In the genomic region with DNA sequence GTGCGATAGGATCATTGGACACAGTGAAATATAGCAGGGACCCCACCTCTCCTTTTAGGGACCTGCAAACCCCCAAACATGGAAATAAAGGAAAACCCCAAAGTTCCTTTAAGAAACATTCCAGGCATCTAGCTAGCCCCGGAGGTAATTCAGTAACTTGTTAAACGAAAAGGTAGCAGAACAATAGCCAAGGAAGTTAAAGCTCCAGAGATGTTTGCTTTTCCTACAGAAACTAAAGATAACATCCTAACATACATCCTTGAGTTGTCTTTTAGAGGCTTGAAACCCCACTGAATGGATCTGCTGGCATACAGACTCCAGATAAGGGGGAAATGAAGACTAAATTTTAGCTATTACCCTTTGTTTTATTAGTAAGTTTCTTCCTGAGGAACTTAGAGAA, we compare ENCODE assay signal across 1 cellular context.
TF ChIP-seq lines count a peak whose summit lies in the region.

No MANE protein-coding gene starts in this region.

TF ChIP-seq in H1, 55 proteins besides CTCF, POLR2A, EP300 and RAD21 (continued from another document):
- TF ChIP-seq, protein P1, sequence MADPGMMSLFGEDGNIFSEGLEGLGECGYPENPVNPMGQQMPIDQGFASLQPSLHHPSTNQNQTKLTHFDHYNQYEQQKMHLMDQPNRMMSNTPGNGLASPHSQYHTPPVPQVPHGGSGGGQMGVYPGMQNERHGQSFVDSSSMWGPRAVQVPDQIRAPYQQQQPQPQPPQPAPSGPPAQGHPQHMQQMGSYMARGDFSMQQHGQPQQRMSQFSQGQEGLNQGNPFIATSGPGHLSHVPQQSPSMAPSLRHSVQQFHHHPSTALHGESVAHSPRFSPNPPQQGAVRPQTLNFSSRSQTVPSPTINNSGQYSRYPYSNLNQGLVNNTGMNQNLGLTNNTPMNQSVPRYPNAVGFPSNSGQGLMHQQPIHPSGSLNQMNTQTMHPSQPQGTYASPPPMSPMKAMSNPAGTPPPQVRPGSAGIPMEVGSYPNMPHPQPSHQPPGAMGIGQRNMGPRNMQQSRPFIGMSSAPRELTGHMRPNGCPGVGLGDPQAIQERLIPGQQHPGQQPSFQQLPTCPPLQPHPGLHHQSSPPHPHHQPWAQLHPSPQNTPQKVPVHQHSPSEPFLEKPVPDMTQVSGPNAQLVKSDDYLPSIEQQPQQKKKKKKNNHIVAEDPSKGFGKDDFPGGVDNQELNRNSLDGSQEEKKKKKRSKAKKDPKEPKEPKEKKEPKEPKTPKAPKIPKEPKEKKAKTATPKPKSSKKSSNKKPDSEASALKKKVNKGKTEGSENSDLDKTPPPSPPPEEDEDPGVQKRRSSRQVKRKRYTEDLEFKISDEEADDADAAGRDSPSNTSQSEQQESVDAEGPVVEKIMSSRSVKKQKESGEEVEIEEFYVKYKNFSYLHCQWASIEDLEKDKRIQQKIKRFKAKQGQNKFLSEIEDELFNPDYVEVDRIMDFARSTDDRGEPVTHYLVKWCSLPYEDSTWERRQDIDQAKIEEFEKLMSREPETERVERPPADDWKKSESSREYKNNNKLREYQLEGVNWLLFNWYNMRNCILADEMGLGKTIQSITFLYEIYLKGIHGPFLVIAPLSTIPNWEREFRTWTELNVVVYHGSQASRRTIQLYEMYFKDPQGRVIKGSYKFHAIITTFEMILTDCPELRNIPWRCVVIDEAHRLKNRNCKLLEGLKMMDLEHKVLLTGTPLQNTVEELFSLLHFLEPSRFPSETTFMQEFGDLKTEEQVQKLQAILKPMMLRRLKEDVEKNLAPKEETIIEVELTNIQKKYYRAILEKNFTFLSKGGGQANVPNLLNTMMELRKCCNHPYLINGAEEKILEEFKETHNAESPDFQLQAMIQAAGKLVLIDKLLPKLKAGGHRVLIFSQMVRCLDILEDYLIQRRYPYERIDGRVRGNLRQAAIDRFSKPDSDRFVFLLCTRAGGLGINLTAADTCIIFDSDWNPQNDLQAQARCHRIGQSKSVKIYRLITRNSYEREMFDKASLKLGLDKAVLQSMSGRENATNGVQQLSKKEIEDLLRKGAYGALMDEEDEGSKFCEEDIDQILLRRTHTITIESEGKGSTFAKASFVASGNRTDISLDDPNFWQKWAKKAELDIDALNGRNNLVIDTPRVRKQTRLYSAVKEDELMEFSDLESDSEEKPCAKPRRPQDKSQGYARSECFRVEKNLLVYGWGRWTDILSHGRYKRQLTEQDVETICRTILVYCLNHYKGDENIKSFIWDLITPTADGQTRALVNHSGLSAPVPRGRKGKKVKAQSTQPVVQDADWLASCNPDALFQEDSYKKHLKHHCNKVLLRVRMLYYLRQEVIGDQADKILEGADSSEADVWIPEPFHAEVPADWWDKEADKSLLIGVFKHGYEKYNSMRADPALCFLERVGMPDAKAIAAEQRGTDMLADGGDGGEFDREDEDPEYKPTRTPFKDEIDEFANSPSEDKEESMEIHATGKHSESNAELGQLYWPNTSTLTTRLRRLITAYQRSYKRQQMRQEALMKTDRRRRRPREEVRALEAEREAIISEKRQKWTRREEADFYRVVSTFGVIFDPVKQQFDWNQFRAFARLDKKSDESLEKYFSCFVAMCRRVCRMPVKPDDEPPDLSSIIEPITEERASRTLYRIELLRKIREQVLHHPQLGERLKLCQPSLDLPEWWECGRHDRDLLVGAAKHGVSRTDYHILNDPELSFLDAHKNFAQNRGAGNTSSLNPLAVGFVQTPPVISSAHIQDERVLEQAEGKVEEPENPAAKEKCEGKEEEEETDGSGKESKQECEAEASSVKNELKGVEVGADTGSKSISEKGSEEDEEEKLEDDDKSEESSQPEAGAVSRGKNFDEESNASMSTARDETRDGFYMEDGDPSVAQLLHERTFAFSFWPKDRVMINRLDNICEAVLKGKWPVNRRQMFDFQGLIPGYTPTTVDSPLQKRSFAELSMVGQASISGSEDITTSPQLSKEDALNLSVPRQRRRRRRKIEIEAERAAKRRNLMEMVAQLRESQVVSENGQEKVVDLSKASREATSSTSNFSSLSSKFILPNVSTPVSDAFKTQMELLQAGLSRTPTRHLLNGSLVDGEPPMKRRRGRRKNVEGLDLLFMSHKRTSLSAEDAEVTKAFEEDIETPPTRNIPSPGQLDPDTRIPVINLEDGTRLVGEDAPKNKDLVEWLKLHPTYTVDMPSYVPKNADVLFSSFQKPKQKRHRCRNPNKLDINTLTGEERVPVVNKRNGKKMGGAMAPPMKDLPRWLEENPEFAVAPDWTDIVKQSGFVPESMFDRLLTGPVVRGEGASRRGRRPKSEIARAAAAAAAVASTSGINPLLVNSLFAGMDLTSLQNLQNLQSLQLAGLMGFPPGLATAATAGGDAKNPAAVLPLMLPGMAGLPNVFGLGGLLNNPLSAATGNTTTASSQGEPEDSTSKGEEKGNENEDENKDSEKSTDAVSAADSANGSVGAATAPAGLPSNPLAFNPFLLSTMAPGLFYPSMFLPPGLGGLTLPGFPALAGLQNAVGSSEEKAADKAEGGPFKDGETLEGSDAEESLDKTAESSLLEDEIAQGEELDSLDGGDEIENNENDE (IDR thresholded peaks at IDR 0.05; ENCODE audit: insufficient replicate concordance, low read length), result peak; percentile 22
TF ChIP-seq in H1: peak in this region for 2.
